ENCODE assay signal across 1 cellular context in genomic region chr17:56146005-56146404, GRCh38.
TF ChIP-seq lines count a peak whose summit lies in the region.

No MANE protein-coding gene starts in this region.

TF ChIP-seq in SK-N-SH treated with all-trans-retinoic acid at 6 μM for 48 hours, 23 proteins besides CTCF, POLR2A, EP300 and RAD21 (continued from another document):
- TF ChIP-seq, protein P1, sequence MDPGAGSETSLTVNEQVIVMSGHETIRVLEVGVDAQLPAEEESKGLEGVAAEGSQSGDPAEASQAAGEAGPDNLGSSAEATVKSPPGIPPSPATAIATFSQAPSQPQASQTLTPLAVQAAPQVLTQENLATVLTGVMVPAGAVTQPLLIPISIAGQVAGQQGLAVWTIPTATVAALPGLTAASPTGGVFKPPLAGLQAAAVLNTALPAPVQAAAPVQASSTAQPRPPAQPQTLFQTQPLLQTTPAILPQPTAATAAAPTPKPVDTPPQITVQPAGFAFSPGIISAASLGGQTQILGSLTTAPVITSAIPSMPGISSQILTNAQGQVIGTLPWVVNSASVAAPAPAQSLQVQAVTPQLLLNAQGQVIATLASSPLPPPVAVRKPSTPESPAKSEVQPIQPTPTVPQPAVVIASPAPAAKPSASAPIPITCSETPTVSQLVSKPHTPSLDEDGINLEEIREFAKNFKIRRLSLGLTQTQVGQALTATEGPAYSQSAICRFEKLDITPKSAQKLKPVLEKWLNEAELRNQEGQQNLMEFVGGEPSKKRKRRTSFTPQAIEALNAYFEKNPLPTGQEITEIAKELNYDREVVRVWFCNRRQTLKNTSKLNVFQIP (CRISPR knock-in tag; IDR thresholded peaks at IDR 0.05; ENCODE audit: borderline replicate concordance, low read depth) = no peak
- no peak for TF ChIP-seq GLIS3 (CRISPR knock-in tag; IDR thresholded peaks at IDR 0.05)
- no peak for TF ChIP-seq SNAI2 (CRISPR knock-in tag; IDR thresholded peaks at IDR 0.05)
